In genomic region chr20:23141016-23141415, GRCh38 we compare ENCODE assay signal across 3 cellular contexts.
TF ChIP-seq lines count a peak whose summit lies in the region.

No MANE protein-coding gene starts in this region.

TF ChIP-seq in IMR-90, 13 proteins besides CTCF, POLR2A, EP300 and RAD21:
- no peak for TF ChIP-seq RFX5 (IDR thresholded peaks at IDR 0.05; ENCODE audit: low read depth, low read length)
- TF ChIP-seq BHLHE40 (IDR thresholded peaks at IDR 0.05; ENCODE audit: low read depth, low read length) = no peak
- no peak for TF ChIP-seq MAZ (IDR thresholded peaks at IDR 0.05; ENCODE audit: borderline replicate concordance, low read depth, low read length)
- TF ChIP-seq NFE2L2 (IDR thresholded peaks at IDR 0.05; ENCODE audit: low read depth, low read length) = no peak
- TF ChIP-seq, protein P1, sequence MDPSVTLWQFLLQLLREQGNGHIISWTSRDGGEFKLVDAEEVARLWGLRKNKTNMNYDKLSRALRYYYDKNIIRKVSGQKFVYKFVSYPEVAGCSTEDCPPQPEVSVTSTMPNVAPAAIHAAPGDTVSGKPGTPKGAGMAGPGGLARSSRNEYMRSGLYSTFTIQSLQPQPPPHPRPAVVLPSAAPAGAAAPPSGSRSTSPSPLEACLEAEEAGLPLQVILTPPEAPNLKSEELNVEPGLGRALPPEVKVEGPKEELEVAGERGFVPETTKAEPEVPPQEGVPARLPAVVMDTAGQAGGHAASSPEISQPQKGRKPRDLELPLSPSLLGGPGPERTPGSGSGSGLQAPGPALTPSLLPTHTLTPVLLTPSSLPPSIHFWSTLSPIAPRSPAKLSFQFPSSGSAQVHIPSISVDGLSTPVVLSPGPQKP (IDR thresholded peaks at IDR 0.05; ENCODE audit: borderline replicate concordance, low read depth, low read length) = no peak
- TF ChIP-seq FOS (IDR thresholded peaks at IDR 0.05; ENCODE audit: low read depth, low read length) = no peak
- TF ChIP-seq CEBPB (IDR thresholded peaks at IDR 0.05; ENCODE audit: low read depth, low read length) = no peak
- no peak for TF ChIP-seq SMC3 (IDR thresholded peaks at IDR 0.05; ENCODE audit: low read depth, low read length)

TF ChIP-seq in K562, 482 proteins besides CTCF, POLR2A, EP300 and RAD21:
- TF ChIP-seq ATF3 (IDR thresholded peaks at IDR 0.05) = 0 out of 2 replicates have a peak, but pooled peaks have one; percentile 43
- no peak for TF ChIP-seq ATF3 (CRISPR knock-in tag; conservative IDR thresholded peaks at IDR 0.05)
- 0 out of 2 replicates have a peak, but pooled peaks have one; percentile 13 for TF ChIP-seq ZNF584 (CRISPR knock-in tag; IDR thresholded peaks at IDR 0.05; ENCODE audit: low read depth)
- no peak for TF ChIP-seq NCOR1 (IDR thresholded peaks at IDR 0.05)
- TF ChIP-seq ZNF592 (IDR thresholded peaks at IDR 0.05) = peak; percentile 44; the same call in 1 of the 2 replicates
TF ChIP-seq in K562: peak in this region for 3.

TF ChIP-seq in GM12891, 5 proteins besides CTCF, POLR2A, EP300 and RAD21:
- no peak for TF ChIP-seq SPI1 (IDR thresholded peaks at IDR 0.05; ENCODE audit: low read depth, low read length)
- TF ChIP-seq POU2F2 (IDR thresholded peaks at IDR 0.05; ENCODE audit: low read depth, low read length) = no peak
- TF ChIP-seq PAX5 (IDR thresholded peaks at IDR 0.05; ENCODE audit: insufficient read depth, low read length, severe bottlenecking) = no peak
- no peak for TF ChIP-seq POLR2AphosphoS5 (IDR thresholded peaks at IDR 0.05; ENCODE audit: low read depth, low read length)
- TF ChIP-seq TAF1 (IDR thresholded peaks at IDR 0.05; ENCODE audit: low read depth, low read length) = no peak
TF ChIP-seq in GM12891: peak in this region for 0.
